ENCODE assay signal across 8 cellular contexts in genomic region chr13:53151692-53152421, GRCh38.
A peak's percentile ranks its signal among the peaks of the same experiment; 100 is the strongest.
DNase-seq lines count a peak whose midpoint lies in the region; ATAC-seq, FAIRE-seq and TF ChIP-seq lines count a peak whose summit lies in the region.

No MANE protein-coding gene starts in this region.

- in situ Hi-C loops in astrocyte of the spinal cord (cut with HindIII; ENCODE audit: low sequenced_read_pairs): no loop called here

- H3K36me3 Mint-ChIP-seq in activated CD4-positive, alpha-beta T cell treated with anti-CD3 and anti-CD28 coated beads, Interleukin-2, amount 10 ng/mL, durations not matched to agents 7 days and 5 days (ENCODE audit: low read depth): no peaks in the 10 kb centered on the region

- no peak overlapping the region for H3K9ac ChIP-seq in kidney (ENCODE audit: low read length in 2 of 2)

- TF ChIP-seq CTCF in astrocyte of the spinal cord (IDR thresholded peaks at IDR 0.05; ENCODE audit: low read depth, low read length) (peak; percentile 46), kidney (IDR thresholded peaks at IDR 0.05; ENCODE audit: borderline replicate concordance, extremely low read depth, insufficient read depth) (peak; percentile 44)

- FAIRE-seq in kidney (lab: Jason Lieb, UNC): no peak

- no peak overlapping the region for H3K4me3 ChIP-seq in astrocyte of the spinal cord (ENCODE audit: low read depth, low read length)
- H3K4me3 ChIP-seq in kidney (ENCODE audit: low read length in 2 of 2): no peak overlapping the region

- H3K9me3 ChIP-seq in kidney (ENCODE audit: control insufficient read depth in 1 of 2, low read length in 2 of 2): no peaks in the 10 kb centered on the region

- intact Hi-C loops in kidney (cut with DNase I): no loop called here

- H3K36me3 ChIP-seq in kidney (ENCODE audit: control insufficient read depth in 1 of 2, insufficient read depth in 2 of 2, low read length in 2 of 2): no peaks in the 10 kb centered on the region

- no peaks in the 10 kb centered on the region for H3K9me3 Mint-ChIP-seq in activated CD4-positive, alpha-beta T cell treated with anti-CD3 and anti-CD28 coated beads, Interleukin-2, amount 10 ng/mL, durations not matched to agents 7 days and 5 days

- peak; percentile 37 for DNase-seq in activated CD4-positive, alpha-beta T cell treated with anti-CD3 and anti-CD28 coated beads, Interleukin-2, amount 10 ng/mL, durations not matched to agents 7 days and 5 days
- DNase-seq in activated CD4-positive, alpha-beta T cell treated with anti-CD3 and anti-CD28 coated beads, Interleukin-2, amount 50 U/mL, for 4 hours: no peak
- DNase-seq in NCI-H82 treated with DMSO at 0.1 percent for 48 hours (lab: John Stamatoyannopoulos, UW; ENCODE audit: unreplicated experiment) (peak; percentile 68), astrocyte of the spinal cord (ENCODE audit: low read depth, low spot score) (no peak), kidney (no peak), stromal cell of bone marrow (ENCODE audit: low read depth) (peak; percentile 13)

- H3K4me1 Mint-ChIP-seq in activated CD4-positive, alpha-beta T cell treated with anti-CD3 and anti-CD28 coated beads, Interleukin-2, amount 10 ng/mL, durations not matched to agents 7 days and 5 days: peaks cover 9% of the 10 kb centered on the region

- no peaks in the 10 kb centered on the region for H3K4me1 ChIP-seq in kidney (ENCODE audit: control insufficient read depth in 1 of 2, insufficient read depth in 1 of 2, low read depth in 1 of 2, low read length in 2 of 2)

- no peak overlapping the region for H3K27ac ChIP-seq in kidney (ENCODE audit: low read depth in 2 of 2, low read length in 2 of 2)

- H3K27me3 Mint-ChIP-seq in activated CD4-positive, alpha-beta T cell treated with anti-CD3 and anti-CD28 coated beads, Interleukin-2, amount 10 ng/mL, durations not matched to agents 7 days and 5 days: peaks cover 5% of the 10 kb centered on the region

- peak; percentile 91 for ATAC-seq in GM21515 (IDR thresholded peaks at IDR 0.05; ENCODE audit: unreplicated experiment)
- ATAC-seq in HG03575 (IDR thresholded peaks at IDR 0.05; ENCODE audit: extremely low read depth, insufficient number of reproducible peaks, low FRiP score, unreplicated experiment): peak; percentile 99

- no peak overlapping the region for H3K27ac Mint-ChIP-seq in activated CD4-positive, alpha-beta T cell treated with anti-CD3 and anti-CD28 coated beads, Interleukin-2, amount 10 ng/mL, durations not matched to agents 7 days and 5 days

- CTCF ChIA-PET in activated CD4-positive, alpha-beta T cell treated with anti-CD3 and anti-CD28 coated beads, Interleukin-2, amount 10 ng/mL, durations not matched to agents 7 days and 5 days (lab: Charles Lee): no interaction called here

- no peak overlapping the region for H3K4me3 Mint-ChIP-seq in activated CD4-positive, alpha-beta T cell treated with anti-CD3 and anti-CD28 coated beads, Interleukin-2, amount 10 ng/mL, durations not matched to agents 7 days and 5 days

- POLR2A ChIA-PET in activated CD4-positive, alpha-beta T cell treated with anti-CD3 and anti-CD28 coated beads, Interleukin-2, amount 10 ng/mL, durations not matched to agents 7 days and 5 days (lab: Charles Lee): no interaction called here

Comparison
In these comparisons a context has a peak if more than half of its experiments do, and no peak if none do; other contexts are left out.
1. DNase-seq: peak in activated CD4-positive, alpha-beta T cell treated with anti-CD3 and anti-CD28 coated beads, Interleukin-2, amount 10 ng/mL, durations not matched to agents 7 days and 5 days (single experiment), NCI-H82 treated with DMSO at 0.1 percent for 48 hours (single experiment) and stromal cell of bone marrow (single experiment); none in activated CD4-positive, alpha-beta T cell treated with anti-CD3 and anti-CD28 coated beads, Interleukin-2, amount 50 U/mL, for 4 hours (0 of 2), astrocyte of the spinal cord (single experiment) and kidney (single experiment).